8 cellular contexts compared by ENCODE assay signal in genomic region chr20:62143976-62144825, GRCh38. TPM values are rescaled to one million over a fixed set of nuclear protein-coding genes. Genes with fewer than 3 reads are reported as not detected.
DNase-seq lines count a peak whose midpoint lies in the region; ATAC-seq and TF ChIP-seq lines count a peak whose summit lies in the region.

No MANE protein-coding gene starts in this region.

- H3K4me1 ChIP-seq in BE2C (peaks cover 20% of the 10 kb centered on the region), ascending aorta (peaks cover 9 to 31% of the 10 kb centered on the region in 2 donors), hepatocyte (ENCODE audit: insufficient read depth) (peaks cover 22% of the 10 kb centered on the region)

- DNase-seq in BE2C, result peak; percentile 70
- DNase-seq in SK-N-MC (ENCODE audit: low read depth, low spot score), result no peak
- DNase-seq in ascending aorta (ENCODE audit: low spot score in 2 of 2), result peak in 1 of 2 donors; percentile 72
- DNase-seq in hepatocyte (ENCODE audit: low spot score), result peak; percentile 77
- peak; percentile 70 for DNase-seq in sciatic nerve (ENCODE audit: low spot score)
- DNase-seq in NCI-H774 (lab: John Stamatoyannopoulos, UW), result no peak

- H3K4me3 ChIP-seq in BE2C (ENCODE audit: low read depth, low read length) (peak overlapping the region; percentile 91), SK-N-MC (peak overlapping the region; percentile 82), ascending aorta (peak overlapping the region; percentile 91 to 99), hepatocyte (peak overlapping the region; percentile 97)

- TF ChIP-seq CTCF in BE2C (IDR thresholded peaks at IDR 0.05; ENCODE audit: low read depth, low read length), result no peak
- TF ChIP-seq CTCF in ascending aorta (IDR thresholded peaks at IDR 0.05), result peak in 1 of 3 experiments; percentile 12
- no peak for TF ChIP-seq CTCF in hepatocyte (IDR thresholded peaks at IDR 0.05; ENCODE audit: poor library complexity)

- peak overlapping the region; percentile 92 for H3K4me2 ChIP-seq in hepatocyte

- H4K20me1 ChIP-seq in hepatocyte (ENCODE audit: insufficient read depth, poor library complexity, severe bottlenecking), result peaks cover 83% of the 10 kb centered on the region

- WGBS in hepatocyte (ENCODE audit: low lambda C conversion rate, missing lambda C conversion rate), result 2% methylated on average over 47 of the region's 100 CpGs

- H3K9me3 ChIP-seq in BE2C (no peaks in the 10 kb centered on the region), SK-N-MC (ENCODE audit: low read depth, low read length) (no peaks in the 10 kb centered on the region), ascending aorta (no peaks in the 10 kb centered on the region), hepatocyte (ENCODE audit: low read depth) (no peaks in the 10 kb centered on the region)

- peak overlapping the region; percentile 68 for H3K9ac ChIP-seq in SK-N-MC (ENCODE audit: insufficient read length)

- H3K36me3 ChIP-seq in BE2C (peaks cover 46% of the 10 kb centered on the region), SK-N-MC (ENCODE audit: insufficient read depth, low read length) (peaks cover 33% of the 10 kb centered on the region), ascending aorta (peaks cover 12 to 14% of the 10 kb centered on the region in 2 donors), hepatocyte (replicated peaks; ENCODE audit: insufficient read depth, low read depth) (peaks cover 4% of the 10 kb centered on the region)

- H3K27ac ChIP-seq in SK-N-MC (no peak overlapping the region), ascending aorta (peak overlapping the region; percentile 92 to 97), hepatocyte (peak overlapping the region; percentile 100)

- peaks cover 87% of the 10 kb centered on the region for H3K79me2 ChIP-seq in hepatocyte

- no peaks in the 10 kb centered on the region; the same call in 1 of the 2 replicates for H3K27me3 ChIP-seq in BE2C
- H3K27me3 ChIP-seq in ascending aorta, result no peaks in the 10 kb centered on the region
- no peaks in the 10 kb centered on the region for H3K27me3 ChIP-seq in hepatocyte

- H2AFZ ChIP-seq in hepatocyte, result no peak overlapping the region

- ATAC-seq in GM19035 (IDR thresholded peaks at IDR 0.05; ENCODE audit: unreplicated experiment), result peak; percentile 28
- peak; percentile 33 for ATAC-seq in HG03460 (IDR thresholded peaks at IDR 0.05; ENCODE audit: unreplicated experiment)
- peak; percentile 41 for ATAC-seq in sciatic nerve

- intact Hi-C loops in ascending aorta (cut with DNase I), result loop anchor here (1.0 to 10.0 kb wide), 6 partner anchors 22 to 653 kb away; partner anchors contain the start of genes LSM14B, MRGBP, OSBPL2 and TAF4
- intact Hi-C loops in sciatic nerve (cut with DNase I), result no loop called here

- no peaks in the 10 kb centered on the region for H3K9me2 ChIP-seq in hepatocyte (replicated peaks; ENCODE audit: insufficient read depth)

RNA-seq across cellular contexts. Expression of gene SS18L1, which starts 0.6 kb away (rescaled TPM):
- polyA plus RNA-seq in BE2C (2012; ENCODE audit: insufficient read depth, insufficient read length, low read depth), result 65.5 TPM
- 39.8 TPM for total RNA-seq in ascending aorta
- total RNA-seq in hepatocyte, result 13.0 and 14.4 TPM in 2 replicates
- polyA plus RNA-seq in hepatocyte, result 1.8 and 2.1 TPM in 2 replicates
- 18.9 TPM for total RNA-seq in sciatic nerve

RNA-seq across cellular contexts. Expression of gene PSMA7, which starts 1.0 kb away (rescaled TPM):
- 626 TPM for polyA plus RNA-seq in BE2C (2012; ENCODE audit: insufficient read depth, insufficient read length, low read depth)
- total RNA-seq in ascending aorta (301 TPM), hepatocyte (270 and 277 TPM in 2 replicates), sciatic nerve (124 TPM)
- 408 and 450 TPM in 2 replicates for polyA plus RNA-seq in hepatocyte

RNA-seq across cellular contexts. Expression of gene LSM14B, which starts 21.9 kb away (rescaled TPM):
- polyA plus RNA-seq in BE2C (2012; ENCODE audit: insufficient read depth, insufficient read length, low read depth), result 65.6 TPM
- 27.6 TPM for total RNA-seq in ascending aorta
- total RNA-seq in hepatocyte, result 32.5 and 43.1 TPM in 2 replicates
- 4.8 and 7.1 TPM in 2 replicates for polyA plus RNA-seq in hepatocyte
- 26.5 TPM for total RNA-seq in sciatic nerve

RNA-seq across cellular contexts. Expression of gene MTG2, which starts 38.6 kb away (rescaled TPM):
- polyA plus RNA-seq in BE2C (2012; ENCODE audit: insufficient read depth, insufficient read length, low read depth), result 102 TPM
- total RNA-seq in ascending aorta (14.5 TPM), hepatocyte (16.7 and 18.4 TPM in 2 replicates), sciatic nerve (31.4 TPM)
- 21.8 and 26.7 TPM in 2 replicates for polyA plus RNA-seq in hepatocyte

Comparison
In these comparisons a context has a peak if more than half of its experiments do, and no peak if none do; other contexts are left out.
1. DNase-seq: peak in BE2C (single experiment), hepatocyte (single experiment) and sciatic nerve (single experiment); none in SK-N-MC (single experiment) and NCI-H774 (single experiment).
2. Peak in every context shown above with its lines, with median percentiles within 50 percentile points of each other: H3K4me3 ChIP-seq and ATAC-seq.